ENCODE assay signal across 32 cellular contexts in the genomic region with DNA sequence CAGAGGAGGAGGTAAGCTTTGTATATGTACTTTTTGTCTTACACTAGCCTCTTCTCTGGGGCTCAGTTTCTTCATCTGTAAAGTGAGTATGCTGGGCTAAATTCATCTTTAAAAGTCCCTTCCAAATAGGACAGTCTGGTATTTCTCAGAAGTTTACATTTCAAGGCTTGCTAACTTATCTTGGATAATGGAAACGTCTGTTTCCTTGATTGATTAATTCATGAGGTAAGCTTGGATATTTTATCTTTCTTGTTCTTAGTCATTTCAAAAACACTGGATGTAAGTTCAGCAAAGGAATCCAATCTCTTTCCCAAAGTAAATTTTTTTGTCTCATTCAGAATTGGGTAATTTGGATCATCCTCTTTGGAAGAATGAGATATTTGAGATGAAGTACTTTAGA.
"Had no signal": no experiment of that assay in that cellular context is flagged by ENCODE, and none has a peak within 500 bp of the region (broad histone marks: within the 10 kb centered on the region; RNA-seq: fewer than 3 reads in every experiment).

No MANE protein-coding gene starts in this region.

- H3K9ac ChIP-seq: parathyroid adenoma had no signal

- H3K4me3 ChIP-seq: ovary, psoas muscle, right lobe of liver, skin epidermis, smooth muscle cell, spleen, suprapubic skin, testis, tibial artery, transverse colon, upper lobe of right lung, uterus had no signal

- H3K4me1 Mint-ChIP-seq: naive thymus-derived CD8-positive, alpha-beta T cell; stimulated activated memory B cell treated with anti-CD40 and anti-IgM and Interleukin-4, amounts not matched to agents 10 μg/mL and 1 μg/mL and 100 μg/mL, for 72 hours; stimulated activated naive CD8-positive, alpha-beta T cell treated with anti-CD3 and anti-CD28 coated beads, Interleukin-15, amount 100 ng/mL, for 72 hours had no signal

- H3K27ac Mint-ChIP-seq: naive thymus-derived CD8-positive, alpha-beta T cell; natural killer cell treated with Interleukin-12 subunit alpha and Interleukin-12 subunit beta and Interleukin-15 and Interleukin-18, amount 100 ng/mL, for 72 hours; nephron progenitor cell; stimulated activated memory B cell treated with anti-CD40 and anti-IgM and Interleukin-4, amounts not matched to agents 10 μg/mL and 1 μg/mL and 100 μg/mL, for 72 hours; type B pancreatic cell had no signal

- H3K36me3 Mint-ChIP-seq: naive thymus-derived CD8-positive, alpha-beta T cell; natural killer cell treated with Interleukin-12 subunit alpha and Interleukin-12 subunit beta and Interleukin-15 and Interleukin-18, amount 100 ng/mL, for 72 hours; stimulated activated memory B cell treated with anti-CD40 and anti-IgM and Interleukin-4, amounts not matched to agents 10 μg/mL and 1 μg/mL and 100 μg/mL, for 72 hours had no signal

- H3K27me3 ChIP-seq: neutrophil, ovary, right lobe of liver, suprapubic skin, testis, tibial artery, transverse colon, upper lobe of right lung, uterus had no signal

- H2AFZ ChIP-seq: parathyroid adenoma had no signal

- H3K27ac ChIP-seq: neutrophil, ovary, parathyroid adenoma, psoas muscle, right lobe of liver, skin epidermis, spleen, suprapubic skin, testis, tibial artery, transverse colon, upper lobe of right lung, uterus had no signal

- H3K27me3 Mint-ChIP-seq: natural killer cell treated with Interleukin-12 subunit alpha and Interleukin-12 subunit beta and Interleukin-15 and Interleukin-18, amount 100 ng/mL, for 72 hours; type B pancreatic cell had no signal

- H3K79me2 ChIP-seq: parathyroid adenoma had no signal

- ATAC-seq: naive thymus-derived CD8-positive, alpha-beta T cell; natural killer cell treated with Interleukin-12 subunit alpha and Interleukin-12 subunit beta and Interleukin-15 and Interleukin-18, amount 100 ng/mL, for 72 hours; psoas muscle; right cardiac atrium; right lobe of liver; stimulated activated memory B cell treated with anti-CD40 and anti-IgM and Interleukin-4, amounts not matched to agents 10 μg/mL and 1 μg/mL and 100 μg/mL, for 72 hours; stimulated activated naive CD8-positive, alpha-beta T cell treated with anti-CD3 and anti-CD28 coated beads, Interleukin-15, amount 100 ng/mL, for 72 hours; stimulated activated naive CD8-positive, alpha-beta T cell treated with anti-CD3 and anti-CD28 coated beads, Interleukin-15, Interleukin-2, amounts not matched to agents 100 U/mL and 50 U/mL, for 24 hours; upper lobe of right lung had no signal

- H3K4me2 ChIP-seq: smooth muscle cell had no signal

- H3K4me3 Mint-ChIP-seq: naive thymus-derived CD8-positive, alpha-beta T cell; natural killer cell treated with Interleukin-12 subunit alpha and Interleukin-12 subunit beta and Interleukin-15 and Interleukin-18, amount 100 ng/mL, for 72 hours; nephron progenitor cell; neural crest cell; stimulated activated memory B cell treated with anti-CD40 and anti-IgM and Interleukin-4, amounts not matched to agents 10 μg/mL and 1 μg/mL and 100 μg/mL, for 72 hours; stimulated activated naive CD8-positive, alpha-beta T cell treated with anti-CD3 and anti-CD28 coated beads, Interleukin-15, amount 100 ng/mL, for 72 hours; type B pancreatic cell had no signal

- H3K9me3 ChIP-seq: neutrophil, ovary, psoas muscle, right lobe of liver, spleen, suprapubic skin, testis, tibial artery, transverse colon, upper lobe of right lung, uterus had no signal

- DNase-seq: naive thymus-derived CD8-positive, alpha-beta T cell; nephron progenitor cell; nucleus accumbens; ovary; posterior cingulate gyrus; psoas muscle; right cardiac atrium; right lobe of liver; spleen; stimulated activated CD4-positive, alpha-beta T cell treated with anti-CD3 and anti-CD28 coated beads, Interleukin-12 subunit alpha, Interleukin-12 subunit beta, amount 100 ng/mL, for 4 hours; stimulated activated CD4-positive, alpha-beta T cell treated with anti-CD3 and anti-CD28 coated beads, Interleukin-1b, Interleukin-23, amount 100 ng/mL, for 48 hours; stimulated activated CD4-positive, alpha-beta T cell treated with anti-CD3 and anti-CD28 coated beads, Interleukin-4, amount 100 ng/mL, for 1 hour; stimulated activated CD4-positive, alpha-beta T cell treated with anti-CD3 and anti-CD28 coated beads, Interleukin-4, amount 100 ng/mL, for 4 hours; stimulated activated CD8-positive, alpha-beta memory T cell treated with anti-CD3 and anti-CD28 coated beads, Interleukin-4, amount 100 ng/mL, for 48 hours; stimulated activated naive CD4-positive, alpha-beta T cell; stimulated activated naive CD8-positive, alpha-beta T cell treated with anti-CD3 and anti-CD28 coated beads, Interleukin-15, amount 100 ng/mL, for 72 hours; stimulated activated naive CD8-positive, alpha-beta T cell treated with anti-CD3 and anti-CD28 coated beads, Interleukin-15, Interleukin-2, amounts not matched to agents 100 U/mL and 50 U/mL, for 24 hours; substantia nigra; testis; tibial artery; transverse colon; upper lobe of right lung; uterus had no signal

- H3K9me3 Mint-ChIP-seq: natural killer cell treated with Interleukin-12 subunit alpha and Interleukin-12 subunit beta and Interleukin-15 and Interleukin-18, amount 100 ng/mL, for 72 hours; stimulated activated memory B cell treated with anti-CD40 and anti-IgM and Interleukin-4, amounts not matched to agents 10 μg/mL and 1 μg/mL and 100 μg/mL, for 72 hours; stimulated activated naive CD8-positive, alpha-beta T cell treated with anti-CD3 and anti-CD28 coated beads, Interleukin-15, amount 100 ng/mL, for 72 hours had no signal

- H3K4me1 ChIP-seq: parathyroid adenoma, psoas muscle, transverse colon, upper lobe of right lung, uterus had no signal

- H3K36me3 ChIP-seq: neutrophil, ovary, right lobe of liver, spleen, suprapubic skin, tibial artery, transverse colon, upper lobe of right lung, uterus had no signal
